Comparison of ENCODE assay signal across 9 cellular contexts in the genomic region with DNA sequence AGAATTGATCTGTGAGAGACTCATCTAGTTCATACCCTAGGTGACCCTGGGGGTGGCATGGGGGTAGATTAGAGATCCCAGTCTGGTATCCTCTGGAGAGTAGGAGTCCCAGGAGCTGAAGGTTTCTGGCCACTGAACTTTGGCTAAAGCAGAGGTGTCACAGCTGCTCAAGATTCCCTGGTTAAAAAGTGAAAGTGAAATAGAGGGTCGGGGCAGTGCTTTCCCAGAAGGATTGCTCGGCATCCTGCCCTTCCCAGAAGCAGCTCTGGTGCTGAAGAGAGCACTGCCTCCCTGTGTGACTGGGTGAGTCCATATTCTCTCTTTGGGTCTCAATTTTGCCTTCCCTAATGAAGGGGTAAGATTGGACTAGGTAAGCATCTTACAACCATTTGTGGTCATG. TPM values are rescaled to one million over a fixed set of nuclear protein-coding genes. Genes with fewer than 3 reads are reported as not detected.
A peak's percentile ranks its signal among the peaks of the same experiment; 100 is the strongest.
DNase-seq lines count a peak whose midpoint lies in the region; ATAC-seq and TF ChIP-seq lines count a peak whose summit lies in the region.
"Had no signal": no experiment of that assay in that cellular context is flagged by ENCODE, and none has a peak within 500 bp of the region (broad histone marks: within the 10 kb centered on the region; RNA-seq: fewer than 3 reads in every experiment).

No MANE protein-coding gene starts in this region.

- intact Hi-C loops in transverse colon (cut with DNase I; ENCODE audit: low total_unique reads): no loop called here

- peak overlapping the region in 4 of 5 experiments; percentile 20 to 89 (median 50) for H3K27ac Mint-ChIP-seq in brain

- no peak overlapping the region for H2AK5ac ChIP-seq in mesendoderm (ENCODE audit: low read length)

- in situ Hi-C loops in transverse colon (cut with MboI; ENCODE audit: low pct_ligation_motif_present in 1 of 4, low pct_unique_long_range_greater_than_20kb in 1 of 4, low sequenced_read_pairs in 3 of 4): loop anchor here in 3 of 4 donors (25.0 kb wide), 1 partner anchor 413 kb away; no protein-coding TSS in a partner anchor

- H4K5ac ChIP-seq in mesendoderm (ENCODE audit: low read length): no peak overlapping the region

- H3F3A ChIP-seq in smooth muscle cell (ENCODE audit: low read depth): peaks cover 12% of the 10 kb centered on the region

- H3K56ac ChIP-seq in mesendoderm (ENCODE audit: low read length): no peak overlapping the region

- no peaks in the 10 kb centered on the region for H3K9me3 Mint-ChIP-seq in activated T-cell treated with anti-CD3 and anti-CD28 coated beads, Interleukin-2, amount 50 U/mL, for 4 hours
- no peaks in the 10 kb centered on the region for H3K9me3 Mint-ChIP-seq in brain

- no peak overlapping the region for H3K9ac ChIP-seq in mesendoderm (ENCODE audit: low read length)
- no peak overlapping the region for H3K9ac ChIP-seq in smooth muscle cell (ENCODE audit: low read depth)

- no peak overlapping the region for H3K4ac ChIP-seq in mesendoderm (ENCODE audit: low read depth, low read length)

- peaks cover 20% of the 10 kb centered on the region for H4K20me1 ChIP-seq in smooth muscle cell (ENCODE audit: low read depth)

- DNase-seq in activated T-cell treated with anti-CD3 and anti-CD28 coated beads, Interleukin-2, amount 50 U/mL, for 4 hours: no peak
- DNase-seq in activated T-cell treated with anti-CD3 and anti-CD28 coated beads, Interleukin-2, amount 50 U/mL, for 1 hour: no peak
- DNase-seq in mesendoderm: peak; percentile 22
- no peak for DNase-seq in transverse colon
- no peak for DNase-seq in smooth muscle cell (lab: John Stamatoyannopoulos, UW; ENCODE audit: unreplicated experiment)
- no peak for DNase-seq in cerebellar nuclear complex (lab: John Stamatoyannopoulos, UW)

- H3K4me3 ChIP-seq in mesendoderm (ENCODE audit: low read length) (no peak overlapping the region), transverse colon (peak overlapping the region in 2 of 4 donors; percentile 1 to 20), smooth muscle cell (no peak overlapping the region)

- H3K79me1 ChIP-seq in mesendoderm (ENCODE audit: low read length): no peaks in the 10 kb centered on the region

- H3K27ac ChIP-seq in mesendoderm (ENCODE audit: low read depth, low read length) (no peak overlapping the region), transverse colon (peak overlapping the region; percentile 67 to 75 (median 72)), smooth muscle cell (ENCODE audit: low read depth) (no peak overlapping the region)
- H3K27ac ChIP-seq: C4-2B had no signal

- no peak for ATAC-seq in activated T-cell treated with anti-CD3 and anti-CD28 coated beads, Interleukin-2, amount 50 U/mL, for 4 hours
- ATAC-seq in GM18520 (IDR thresholded peaks at IDR 0.05; ENCODE audit: unreplicated experiment): no peak

- TF ChIP-seq POLR2A in transverse colon (IDR thresholded peaks at IDR 0.05): no peak

- H4K8ac ChIP-seq in mesendoderm (ENCODE audit: low read depth, low read length): no peak overlapping the region

- no peak for TF ChIP-seq CTCF in brain (conservative IDR thresholded peaks at IDR 0.05)
- no peak for TF ChIP-seq CTCF in transverse colon (IDR thresholded peaks at IDR 0.05)
- TF ChIP-seq CTCF in smooth muscle cell (IDR thresholded peaks at IDR 0.05; ENCODE audit: borderline replicate concordance, insufficient read depth, poor library complexity, severe bottlenecking): no peak

- H3K18ac ChIP-seq in mesendoderm (ENCODE audit: low read length): no peak overlapping the region

- peaks cover 33% of the 10 kb centered on the region for H3K4me1 Mint-ChIP-seq in activated T-cell treated with anti-CD3 and anti-CD28 coated beads, Interleukin-2, amount 50 U/mL, for 4 hours (ENCODE audit: low read depth)
- peaks cover 15% of the 10 kb centered on the region for H3K4me1 Mint-ChIP-seq in brain

- H3K36me3 Mint-ChIP-seq in activated T-cell treated with anti-CD3 and anti-CD28 coated beads, Interleukin-2, amount 50 U/mL, for 4 hours (ENCODE audit: insufficient read depth): peaks cover 29% of the 10 kb centered on the region
- H3K36me3 Mint-ChIP-seq in brain: peaks cover 24% of the 10 kb centered on the region

- H2BK15ac ChIP-seq in mesendoderm (replicated peaks; ENCODE audit: low read depth): no peak overlapping the region

- no peak overlapping the region for H2BK120ac ChIP-seq in mesendoderm (ENCODE audit: low read depth, low read length)

- H3K79me2 ChIP-seq in mesendoderm (ENCODE audit: control insufficient read depth, insufficient read depth, low read length): no peaks in the 10 kb centered on the region
- H3K79me2 ChIP-seq in smooth muscle cell (ENCODE audit: low read depth): no peaks in the 10 kb centered on the region

- H2AFZ ChIP-seq in smooth muscle cell (ENCODE audit: low read depth): no peak overlapping the region

- H3K4me1 ChIP-seq in mesendoderm (ENCODE audit: control insufficient read depth, low read depth, low read length): no peaks in the 10 kb centered on the region
- H3K4me1 ChIP-seq in transverse colon: peaks cover 4 to 26% (median 13%) of the 10 kb centered on the region in 4 donors
- no peaks in the 10 kb centered on the region for H3K4me1 ChIP-seq in smooth muscle cell (ENCODE audit: low read depth)

- peak overlapping the region; percentile 72 for H3K4me3 Mint-ChIP-seq in activated T-cell treated with anti-CD3 and anti-CD28 coated beads, Interleukin-2, amount 50 U/mL, for 4 hours
- no peak overlapping the region for H3K4me3 Mint-ChIP-seq in brain

- H3K27me3 ChIP-seq in mesendoderm (ENCODE audit: insufficient read depth, low read length, poor library complexity) (no peaks in the 10 kb centered on the region), transverse colon (no peaks in the 10 kb centered on the region), smooth muscle cell (ENCODE audit: low read depth) (no peaks in the 10 kb centered on the region)

- H2BK5ac ChIP-seq in mesendoderm (ENCODE audit: low read length): no peak overlapping the region

- H3K36me3 ChIP-seq in mesendoderm (ENCODE audit: control insufficient read depth, insufficient read depth, low read length): peaks cover 18% of the 10 kb centered on the region
- peaks cover 0 to 16% (median 7%) of the 10 kb centered on the region in 4 donors for H3K36me3 ChIP-seq in transverse colon
- no peaks in the 10 kb centered on the region for H3K36me3 ChIP-seq in smooth muscle cell (ENCODE audit: low read depth)

- no peak overlapping the region for H3K23ac ChIP-seq in mesendoderm (ENCODE audit: low read length)

- no peaks in the 10 kb centered on the region for H3K27me3 Mint-ChIP-seq in activated T-cell treated with anti-CD3 and anti-CD28 coated beads, Interleukin-2, amount 50 U/mL, for 4 hours (ENCODE audit: low read depth)
- no peaks in the 10 kb centered on the region for H3K27me3 Mint-ChIP-seq in brain

- H3K4me2 ChIP-seq in mesendoderm (ENCODE audit: low read length) (no peak overlapping the region), smooth muscle cell (no peak overlapping the region)

- no CpG with 5 or more reads among the region's 2 CpGs for WGBS in mesendoderm (ENCODE audit: extremely low coverage, insufficient coverage, low lambda C conversion rate)
- 9 to 40% methylated on average over 1 to 2 of the region's 2 CpGs for WGBS in transverse colon (ENCODE audit: low coverage in 1 of 2), 2 donors
- WGBS in smooth muscle cell (ENCODE audit: low lambda C conversion rate): 58% methylated on average over 2 of the region's 2 CpGs

- H3K9me3 ChIP-seq in transverse colon (no peaks in the 10 kb centered on the region), smooth muscle cell (replicated peaks; ENCODE audit: low read depth) (no peaks in the 10 kb centered on the region)

- no peak for TF ChIP-seq EP300 in transverse colon (IDR thresholded peaks at IDR 0.05; ENCODE audit: low read depth)

RNA-seq across cellular contexts. Expression of gene IL18BP, which starts 0.7 kb away (rescaled TPM):
- 1 to 10 TPM; 7.9 to 9.8 (median 9.3) TPM for total RNA-seq in activated T-cell treated with anti-CD3 and anti-CD28 coated beads, Interleukin-2, amount 50 U/mL, for 4 hours
- polyA plus RNA-seq in brain (ENCODE audit: insufficient read depth, low read depth, low replicate concordance): 6.6 TPM
- polyA plus RNA-seq in mesendoderm (2013, experiment 1 of 2): 4.5 TPM
- polyA plus RNA-seq in mesendoderm (2013, experiment 2 of 2): 4.4 TPM
- total RNA-seq in transverse colon: 10 to 100 TPM in 3 of 4 donors, 1 to 10 TPM in 1; 7.4 to 29.9 (median 14.5) TPM
- total RNA-seq in smooth muscle cell: 4.5 and 10.5 TPM in 2 replicates
- 0.55 and 4.6 TPM in 2 replicates for polyA plus RNA-seq in smooth muscle cell

Comparison
In these comparisons a context has a peak if more than half of its experiments do, and no peak if none do; other contexts are left out.
1. H3K27ac ChIP-seq: peak in transverse colon (4 of 4); none in mesendoderm (single experiment) and smooth muscle cell (single experiment).